ENCODE assay signal across 27 cellular contexts in genomic region chr1:213776974-213777373, GRCh38.
"Had no signal": no experiment of that assay in that cellular context is flagged by ENCODE, and none has a peak within 500 bp of the region (broad histone marks: within the 10 kb centered on the region; RNA-seq: fewer than 3 reads in every experiment).

No MANE protein-coding gene starts in this region.

- H3K4me3 ChIP-seq: heart left ventricle, left ventricle myocardium inferior, pancreas, prostate gland, skin epidermis, stomach, thoracic aorta, tibial nerve, upper lobe of left lung had no signal

- H3K27me3 ChIP-seq: pancreas, stomach, tibial nerve, upper lobe of left lung had no signal

- H3K27ac ChIP-seq: heart left ventricle, left ventricle myocardium inferior, pancreas, prostate gland, skin epidermis, stomach, thoracic aorta, tibial nerve, upper lobe of left lung had no signal

- H3K4me1 ChIP-seq: heart left ventricle, left ventricle myocardium inferior, pancreas, prostate gland, tibial nerve had no signal

- ATAC-seq: heart left ventricle; left colon; naive thymus-derived CD8-positive, alpha-beta T cell; pancreas; right cardiac atrium; sciatic nerve; stimulated activated naive B cell treated with anti-CD40 and anti-IgM and Interleukin-4, amounts not matched to agents 10 μg/mL and 1 μg/mL and 100 μg/mL, for 72 hours; stimulated activated naive CD8-positive, alpha-beta T cell treated with anti-CD3 and anti-CD28 coated beads, Interleukin-15, Interleukin-2, amounts not matched to agents 100 U/mL and 50 U/mL, for 24 hours had no signal

- DNase-seq: heart left ventricle; hypothalamus; immature natural killer cell; kidney; left colon; left ventricle myocardium inferior; mammary epithelial cell; mesenchymal stem cell; naive thymus-derived CD8-positive, alpha-beta T cell; nucleus accumbens; pancreas; posterior cingulate gyrus; retina; right cardiac atrium; stimulated activated CD4-positive, alpha-beta T cell treated with anti-CD3 and anti-CD28 coated beads, Interleukin-12 subunit alpha, Interleukin-12 subunit beta, amount 100 ng/mL, for 4 hours; stimulated activated CD4-positive, alpha-beta T cell treated with anti-CD3 and anti-CD28 coated beads, Interleukin-15, amount 100 ng/mL, for 24 hours; stimulated activated CD4-positive, alpha-beta T cell treated with anti-CD3 and anti-CD28 coated beads, Interleukin-2, amount 100 ng/mL, for 24 hours; stimulated activated CD4-positive, alpha-beta T cell treated with anti-CD3 and anti-CD28 coated beads, Interleukin-4, amount 100 ng/mL, for 1 hour; stimulated activated naive B cell treated with anti-CD40 and anti-IgM and Interleukin-4, amounts not matched to agents 10 μg/mL and 1 μg/mL and 100 μg/mL, for 72 hours; stimulated activated naive CD8-positive, alpha-beta T cell treated with anti-CD3 and anti-CD28 coated beads, Interleukin-15, Interleukin-2, amounts not matched to agents 100 U/mL and 50 U/mL, for 24 hours; stomach had no signal

- H3K36me3 ChIP-seq: heart left ventricle, left ventricle myocardium inferior, pancreas, prostate gland, stomach, thoracic aorta, tibial nerve, upper lobe of left lung had no signal

- H3K9me3 ChIP-seq: pancreas, prostate gland, thoracic aorta, upper lobe of left lung had no signal
